In the genomic region with DNA sequence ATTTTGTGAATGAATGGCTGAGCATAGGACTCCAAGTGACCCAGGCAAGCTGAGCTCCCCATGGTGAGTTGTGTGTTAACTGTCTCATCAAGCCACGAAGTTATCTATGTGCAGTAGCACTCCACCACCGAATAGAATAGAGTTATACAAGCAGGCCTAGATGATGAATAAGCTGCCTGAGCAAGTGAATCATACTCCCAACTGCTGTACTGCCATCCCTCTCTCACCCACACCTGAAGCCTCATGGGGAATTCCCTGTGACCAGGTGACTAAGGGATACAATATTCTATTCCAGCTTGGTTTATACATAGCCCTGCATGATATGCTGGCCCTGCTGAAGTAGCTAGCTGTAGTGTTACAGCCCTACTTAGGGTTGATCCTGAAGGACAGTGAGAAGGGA, we compare ENCODE assay signal across 12 cellular contexts. TPM values are rescaled to one million over a fixed set of nuclear protein-coding genes. Genes with fewer than 3 reads are reported as not detected.
DNase-seq lines count a peak whose midpoint lies in the region; ATAC-seq and TF ChIP-seq lines count a peak whose summit lies in the region.
"Had no signal": no experiment of that assay in that cellular context is flagged by ENCODE, and none has a peak within 500 bp of the region (broad histone marks: within the 10 kb centered on the region; RNA-seq: fewer than 3 reads in every experiment).

No MANE protein-coding gene starts in this region.

- H3K27ac Mint-ChIP-seq in HFFc6 (peak overlapping the region; percentile 55), GM23338 (no peak overlapping the region)
- H3K27ac Mint-ChIP-seq in activated naive CD4-positive, alpha-beta T cell treated with anti-CD3 and anti-CD28 coated beads, Interleukin-2, amount 50 U/mL, for 72 hours: no peak overlapping the region
- H3K27ac Mint-ChIP-seq: nephron progenitor cell had no signal

- POLR2A ChIA-PET in BJ (lab: Charles Lee): no interaction called here

- H4K20me1 ChIP-seq in GM23338 (replicated peaks; ENCODE audit: insufficient read depth): no peaks in the 10 kb centered on the region; the same call in 1 of the 2 replicates

- no peaks in the 10 kb centered on the region for H3K4me1 ChIP-seq in GM23338 (ENCODE audit: insufficient read depth)

- no peaks in the 10 kb centered on the region for H3K9me2 ChIP-seq in GM23338 (ENCODE audit: insufficient read depth)

- CTCF ChIA-PET in BJ (lab: Yijun Ruan, JAX): no interaction called here

- H3K27me3 Mint-ChIP-seq in HFFc6 (ENCODE audit: insufficient read depth) (no peaks in the 10 kb centered on the region), GM23338 (ENCODE audit: insufficient read depth, low read depth, poor library complexity) (peaks cover 2% of the 10 kb centered on the region)
- H3K27me3 Mint-ChIP-seq: CD8-positive, alpha-beta memory T cell had no signal

- H3K79me2 ChIP-seq in GM23338 (replicated peaks; ENCODE audit: insufficient read depth): no peaks in the 10 kb centered on the region

- H3F3A ChIP-seq in GM23338 (replicated peaks; ENCODE audit: low read depth): no peaks in the 10 kb centered on the region

- no peaks in the 10 kb centered on the region for H3K27me3 ChIP-seq in BJ (ENCODE audit: control insufficient read depth, insufficient read depth, low read length)
- no peaks in the 10 kb centered on the region for H3K27me3 ChIP-seq in GM23338 (ENCODE audit: insufficient read depth)

- H3K4me3 ChIP-seq in BJ (ENCODE audit: low read depth, low read length) (no peak overlapping the region), GM23338 (no peak overlapping the region)

- TF ChIP-seq CTCF in BJ (IDR thresholded peaks at IDR 0.05; ENCODE audit: insufficient read depth, low read depth, low read length): no peak
- TF ChIP-seq CTCF in HFFc6 (IDR thresholded peaks at IDR 0.05): no peak
- no peak for TF ChIP-seq CTCF in omental fat pad (IDR thresholded peaks at IDR 0.05)
- no peak for TF ChIP-seq CTCF in GM23338 (conservative IDR thresholded peaks at IDR 0.05; ENCODE audit: low read depth in 2 of 2)

- H3K9me3 Mint-ChIP-seq in HFFc6: no peaks in the 10 kb centered on the region
- no peaks in the 10 kb centered on the region for H3K9me3 Mint-ChIP-seq in activated naive CD4-positive, alpha-beta T cell treated with anti-CD3 and anti-CD28 coated beads, Interleukin-2, amount 50 U/mL, for 72 hours
- H3K9me3 Mint-ChIP-seq in GM23338: no peaks in the 10 kb centered on the region
- H3K9me3 Mint-ChIP-seq: CD8-positive, alpha-beta memory T cell had no signal

- DNase-seq in BJ (ENCODE audit: low read depth) (peak; percentile 3), HFFc6 (peak; percentile 55), omental fat pad (ENCODE audit: low spot score) (no peak), NCI-H1436 (lab: John Stamatoyannopoulos, UW) (no peak), NCI-H1930 (lab: John Stamatoyannopoulos, UW) (no peak), GM23338 (ENCODE audit: low spot score) (no peak), NCI-H2196 (lab: John Stamatoyannopoulos, UW; ENCODE audit: unreplicated experiment) (no peak)
- peak in 1 of 2 donors; percentile 57 for DNase-seq in activated naive CD4-positive, alpha-beta T cell treated with anti-CD3 and anti-CD28 coated beads, Interleukin-2, amount 50 U/mL, for 72 hours (ENCODE audit: low spot score in 2 of 2)
- DNase-seq: activated CD8-positive, alpha-beta memory T cell treated with anti-CD3 and anti-CD28 coated beads, Interleukin-2, amount 50 U/mL, for 4 hours; CD8-positive, alpha-beta memory T cell; nephron progenitor cell; small intestine had no signal

- H3K36me3 Mint-ChIP-seq in HFFc6 (ENCODE audit: low read depth) (no peaks in the 10 kb centered on the region), GM23338 (ENCODE audit: low read depth) (no peaks in the 10 kb centered on the region)
- H3K36me3 Mint-ChIP-seq in activated naive CD4-positive, alpha-beta T cell treated with anti-CD3 and anti-CD28 coated beads, Interleukin-2, amount 50 U/mL, for 72 hours: no peaks in the 10 kb centered on the region

- no peak overlapping the region for H2AFZ ChIP-seq in GM23338

- H3K27ac ChIP-seq in GM23338 (ENCODE audit: low read depth): no peak overlapping the region

- peak; percentile 76 to 90 for ATAC-seq in activated naive CD4-positive, alpha-beta T cell treated with anti-CD3 and anti-CD28 coated beads, Interleukin-2, amount 50 U/mL, for 72 hours
- ATAC-seq in omental fat pad (ENCODE audit: low FRiP score) (peak; percentile 15), GM23338 (no peak)

- H3K4me3 Mint-ChIP-seq in HFFc6 (no peak overlapping the region), GM23338 (no peak overlapping the region)
- H3K4me3 Mint-ChIP-seq: CD8-positive, alpha-beta memory T cell; nephron progenitor cell had no signal

- no peak overlapping the region for H3K4me2 ChIP-seq in GM23338

- peaks cover 1% of the 10 kb centered on the region for H3K36me3 ChIP-seq in BJ (ENCODE audit: control insufficient read depth, insufficient read depth, low read length)
- no peaks in the 10 kb centered on the region for H3K36me3 ChIP-seq in GM23338 (ENCODE audit: insufficient read depth)

- H3K4me1 Mint-ChIP-seq in HFFc6 (ENCODE audit: low read depth) (peaks cover 32% of the 10 kb centered on the region), GM23338 (peaks cover 3% of the 10 kb centered on the region)
- H3K4me1 Mint-ChIP-seq: nephron progenitor cell had no signal

TF ChIP-seq in GM23338, 12 proteins besides CTCF, POLR2A, EP300 and RAD21 (continues in another document):
- no peak for TF ChIP-seq ZNF114 (CRISPR knock-in tag; IDR thresholded peaks at IDR 0.05)
- TF ChIP-seq, protein P1, sequence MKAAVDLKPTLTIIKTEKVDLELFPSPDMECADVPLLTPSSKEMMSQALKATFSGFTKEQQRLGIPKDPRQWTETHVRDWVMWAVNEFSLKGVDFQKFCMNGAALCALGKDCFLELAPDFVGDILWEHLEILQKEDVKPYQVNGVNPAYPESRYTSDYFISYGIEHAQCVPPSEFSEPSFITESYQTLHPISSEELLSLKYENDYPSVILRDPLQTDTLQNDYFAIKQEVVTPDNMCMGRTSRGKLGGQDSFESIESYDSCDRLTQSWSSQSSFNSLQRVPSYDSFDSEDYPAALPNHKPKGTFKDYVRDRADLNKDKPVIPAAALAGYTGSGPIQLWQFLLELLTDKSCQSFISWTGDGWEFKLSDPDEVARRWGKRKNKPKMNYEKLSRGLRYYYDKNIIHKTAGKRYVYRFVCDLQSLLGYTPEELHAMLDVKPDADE (IDR thresholded peaks at IDR 0.05): no peak
- no peak for TF ChIP-seq STAT1 (IDR thresholded peaks at IDR 0.05; ENCODE audit: unreplicated experiment)

RNA-seq across cellular contexts. Expression of a gene that starts 38.6 kb away (rescaled TPM):
- 48.5 and 67.1 TPM in 2 replicates for polyA plus RNA-seq in BJ (2011; rRNA removed)
- 59.5 and 84.1 TPM in 2 replicates for polyA minus RNA-seq in BJ (2011; rRNA and poly(A)+ RNA removed)
- total RNA-seq in HFFc6 (2021; fragmentation: NEBNext Ultra II Directional; extraction: Animal tissue kit (Norgen Biotek cat#: 25700)): 10 to 100 TPM; 57.9 to 65.9 (median 61.4) TPM
- total RNA-seq in activated naive CD4-positive, alpha-beta T cell treated with anti-CD3 and anti-CD28 coated beads, Interleukin-2, amount 50 U/mL, for 72 hours: 100 to 1,000 TPM; 101 to 110 TPM
- 100 to 1,000 TPM in 2 of 4 donors, 10 to 100 TPM in 2; 74.9 to 101 (median 93.1) TPM for total RNA-seq in omental fat pad
- total RNA-seq in GM23338 (2014; rRNA removed; shearing (Covaris generic)): 139 and 173 TPM in 2 replicates
- polyA plus RNA-seq in GM23338 (2016; fragmentation: Nextera tagmentation; extraction: Ambion mirVana): 18.3 and 20.3 TPM in 2 replicates

Comparison
In these comparisons a context has a peak if more than half of its experiments do, and no peak if none do; other contexts are left out.
1. DNase-seq: peak in BJ (single experiment) and HFFc6 (single experiment); none in omental fat pad (single experiment), NCI-H1436 (single experiment), NCI-H1930 (0 of 2), GM23338 (single experiment) and NCI-H2196 (single experiment).